ENCODE assay signal across 9 cellular contexts in genomic region chr9:16039103-16039987, GRCh38.
DNase-seq lines count a peak whose midpoint lies in the region; ATAC-seq and TF ChIP-seq lines count a peak whose summit lies in the region.
"Had no signal": no experiment of that assay in that cellular context is flagged by ENCODE, and none has a peak within 500 bp of the region (broad histone marks: within the 10 kb centered on the region; RNA-seq: fewer than 3 reads in every experiment).

No MANE protein-coding gene starts in this region.

- H3K27me3 ChIP-seq in HUES64 (ENCODE audit: insufficient read depth, low read length), result no peaks in the 10 kb centered on the region
- no peaks in the 10 kb centered on the region for H3K27me3 ChIP-seq in neuronal stem cell (ENCODE audit: control insufficient read depth in 3 of 3, insufficient read depth in 3 of 3, low read depth in 1 of 3, low read length in 3 of 3)

- peak; percentile 60 for TF ChIP-seq CTCF in choroid plexus epithelial cell (conservative IDR thresholded peaks at IDR 0.05; ENCODE audit: low read depth, low read length)

- ATAC-seq in GM19035 (IDR thresholded peaks at IDR 0.05; ENCODE audit: unreplicated experiment), result peak; percentile 75

- H3K36me3 ChIP-seq in HUES64 (ENCODE audit: insufficient read depth, low read length) (no peaks in the 10 kb centered on the region), neuronal stem cell (replicated peaks in 1 of 2; ENCODE audit: control insufficient read depth in 2 of 2, insufficient read depth in 2 of 2, low read length in 2 of 2) (no peaks in the 10 kb centered on the region)

- no peak overlapping the region for H3K4me3 Mint-ChIP-seq in activated naive CD4-positive, alpha-beta T cell treated with anti-CD3 and anti-CD28 coated beads, Interleukin-2, amount 10 ng/mL, durations not matched to agents 7 days and 5 days

- no peak overlapping the region for H4K91ac ChIP-seq in neuronal stem cell (ENCODE audit: low read depth, low read length, poor library complexity)

- H2BK120ac ChIP-seq in neuronal stem cell (ENCODE audit: low read depth, low read length), result no peak overlapping the region

- CTCF ChIA-PET in activated naive CD4-positive, alpha-beta T cell treated with anti-CD3 and anti-CD28 coated beads, Interleukin-2, amount 10 ng/mL, durations not matched to agents 7 days and 5 days (lab: Charles Lee), result interaction anchor here (1.8 kb wide), 1 partner anchor 95 kb away, joined by 8 read pairs; no protein-coding TSS in a partner anchor

- H3K4me3 ChIP-seq in HUES64 (ENCODE audit: low read length) (no peak overlapping the region), choroid plexus epithelial cell (ENCODE audit: low read depth, low read length) (no peak overlapping the region), neuronal stem cell (ENCODE audit: low read length in 2 of 2) (no peak overlapping the region)

- H2BK5ac ChIP-seq in neuronal stem cell (ENCODE audit: low read length), result no peak overlapping the region

- no peak overlapping the region for H3K4me2 ChIP-seq in neuronal stem cell (ENCODE audit: insufficient read depth, low read length, poor library complexity, severe bottlenecking)

- H3K9me3 Mint-ChIP-seq in activated naive CD4-positive, alpha-beta T cell treated with anti-CD3 and anti-CD28 coated beads, Interleukin-2, amount 10 ng/mL, durations not matched to agents 7 days and 5 days, result no peaks in the 10 kb centered on the region
- H3K9me3 Mint-ChIP-seq: activated naive CD4-positive, alpha-beta T cell treated with anti-CD3 and anti-CD28 coated beads, Interleukin-2, amount 50 U/mL, for 72 hours had no signal

- no peak overlapping the region for H3K14ac ChIP-seq in neuronal stem cell (ENCODE audit: low read length)

- 71% methylated on average over 12 of the region's 12 CpGs for WGBS in HUES64
- no CpG with 5 or more reads among the region's 12 CpGs for WGBS in neuronal stem cell (ENCODE audit: extremely low coverage in 2 of 2, insufficient read length in 2 of 2, insufficient replicate concordance in 1 of 2), 2 donors

- H3K79me1 ChIP-seq in neuronal stem cell (ENCODE audit: low read depth, low read length), result no peaks in the 10 kb centered on the region

- H2BK15ac ChIP-seq in neuronal stem cell (ENCODE audit: low read length), result no peak overlapping the region

- H2AK5ac ChIP-seq in neuronal stem cell (ENCODE audit: low read depth, low read length), result no peak overlapping the region

- H3K4me1 ChIP-seq in HUES64 (ENCODE audit: insufficient read depth, low read length) (peaks cover 24% of the 10 kb centered on the region), neuronal stem cell (ENCODE audit: control insufficient read depth in 2 of 2, insufficient read depth in 1 of 2, low read depth in 1 of 2, low read length in 2 of 2) (peaks cover 19 to 20% of the 10 kb centered on the region in 2 donors)

- H2AFZ ChIP-seq in neuronal stem cell (ENCODE audit: low read length), result peak overlapping the region; percentile 51

- H3K9ac ChIP-seq in HUES64 (ENCODE audit: low read depth, low read length) (no peak overlapping the region), neuronal stem cell (ENCODE audit: low read depth, low read length, poor library complexity) (no peak overlapping the region)

- no peaks in the 10 kb centered on the region for H3K36me3 Mint-ChIP-seq in activated naive CD4-positive, alpha-beta T cell treated with anti-CD3 and anti-CD28 coated beads, Interleukin-2, amount 10 ng/mL, durations not matched to agents 7 days and 5 days
- H3K36me3 Mint-ChIP-seq: activated naive CD4-positive, alpha-beta T cell treated with anti-CD3 and anti-CD28 coated beads, Interleukin-2, amount 50 U/mL, for 72 hours had no signal

- H3K23ac ChIP-seq in neuronal stem cell (ENCODE audit: low read depth, low read length, poor library complexity), result no peak overlapping the region

- peak overlapping the region; percentile 16 for H3K18ac ChIP-seq in neuronal stem cell (ENCODE audit: low read length)

- no peaks in the 10 kb centered on the region for H3K27me3 Mint-ChIP-seq in activated naive CD4-positive, alpha-beta T cell treated with anti-CD3 and anti-CD28 coated beads, Interleukin-2, amount 10 ng/mL, durations not matched to agents 7 days and 5 days

- H3K4ac ChIP-seq in neuronal stem cell (ENCODE audit: low read length), result no peak overlapping the region

- H3K27ac ChIP-seq in HUES64 (ENCODE audit: low read depth, low read length) (peak overlapping the region; percentile 74; the same call in 1 of the 2 replicates), neuronal stem cell (replicated peaks; ENCODE audit: low read length) (peak overlapping the region; percentile 62)

- no peaks in the 10 kb centered on the region for H3K4me1 Mint-ChIP-seq in activated naive CD4-positive, alpha-beta T cell treated with anti-CD3 and anti-CD28 coated beads, Interleukin-2, amount 10 ng/mL, durations not matched to agents 7 days and 5 days

- DNase-seq in choroid plexus epithelial cell (ENCODE audit: low read depth) (peak; percentile 82), neuronal stem cell (ENCODE audit: low spot score) (peak; percentile 36), NCI-H1105 (lab: John Stamatoyannopoulos, UW) (no peak), NCI-H1436 treated with DMSO at 0.1 percent for 48 hours (lab: John Stamatoyannopoulos, UW) (no peak)
- no peak for DNase-seq in activated naive CD4-positive, alpha-beta T cell treated with anti-CD3 and anti-CD28 coated beads, Interleukin-2, amount 10 ng/mL, durations not matched to agents 7 days and 5 days
- DNase-seq in stimulated activated CD4-positive, alpha-beta T cell treated with anti-CD3 and anti-CD28 coated beads, Interleukin-4, amount 100 ng/mL, for 4 hours, result no peak

- H2BK12ac ChIP-seq in neuronal stem cell (ENCODE audit: low read length), result no peak overlapping the region

- no peak overlapping the region for H4K8ac ChIP-seq in neuronal stem cell (ENCODE audit: low read depth, low read length)

- H3K27ac Mint-ChIP-seq in activated naive CD4-positive, alpha-beta T cell treated with anti-CD3 and anti-CD28 coated beads, Interleukin-2, amount 10 ng/mL, durations not matched to agents 7 days and 5 days, result no peak overlapping the region
- H3K27ac Mint-ChIP-seq: activated naive CD4-positive, alpha-beta T cell treated with anti-CD3 and anti-CD28 coated beads, Interleukin-2, amount 50 U/mL, for 72 hours had no signal

- no peaks in the 10 kb centered on the region for H3K9me3 ChIP-seq in HUES64 (ENCODE audit: insufficient read depth, low read depth, low read length)
- peaks cover 0 to 6% of the 10 kb centered on the region in 2 donors for H3K9me3 ChIP-seq in neuronal stem cell (replicated peaks in 1 of 2; ENCODE audit: control insufficient read depth in 2 of 2, insufficient read depth in 1 of 2, low read depth in 1 of 2, low read length in 2 of 2)

Comparison
In these comparisons a context has a peak if more than half of its experiments do, and no peak if none do; other contexts are left out.
1. DNase-seq: peak in choroid plexus epithelial cell (single experiment) and neuronal stem cell (single experiment); none in NCI-H1105 (single experiment), NCI-H1436 treated with DMSO at 0.1 percent for 48 hours (single experiment), activated naive CD4-positive, alpha-beta T cell treated with anti-CD3 and anti-CD28 coated beads, Interleukin-2, amount 10 ng/mL, durations not matched to agents 7 days and 5 days (single experiment) and stimulated activated CD4-positive, alpha-beta T cell treated with anti-CD3 and anti-CD28 coated beads, Interleukin-4, amount 100 ng/mL, for 4 hours (0 of 2).